Comparison of ENCODE assay signal across 26 cellular contexts in genomic region chr1:84350104-84350503, GRCh38. TPM values are rescaled to one million over a fixed set of nuclear protein-coding genes. Genes with fewer than 3 reads are reported as not detected.
"Had no signal": no experiment of that assay in that cellular context is flagged by ENCODE, and none has a peak within 500 bp of the region (broad histone marks: within the 10 kb centered on the region; RNA-seq: fewer than 3 reads in every experiment).

No MANE protein-coding gene starts in this region.

- H3K27me3 ChIP-seq: adrenal gland, breast epithelium had no signal

- H3K4me1 ChIP-seq: breast epithelium had no signal

- H3K4me3 ChIP-seq: adrenal gland, breast epithelium had no signal

- H3K4me2 ChIP-seq: SK-N-SH had no signal

- H3K36me3 ChIP-seq: adrenal gland, breast epithelium, WERI-Rb-1 had no signal

- H3K4me1 Mint-ChIP-seq: activated CD4-positive, alpha-beta T cell treated with anti-CD3 and anti-CD28 coated beads for 36 hours; activated naive CD8-positive, alpha-beta T cell treated with anti-CD3 and anti-CD28 coated beads, Interleukin-2, amount 10 ng/mL, durations not matched to agents 7 days and 5 days had no signal

- H3K36me3 Mint-ChIP-seq: activated naive CD8-positive, alpha-beta T cell treated with anti-CD3 and anti-CD28 coated beads, Interleukin-2, amount 10 ng/mL, durations not matched to agents 7 days and 5 days had no signal

- H3K27ac Mint-ChIP-seq: activated CD4-positive, alpha-beta T cell treated with anti-CD3 and anti-CD28 coated beads for 36 hours; activated CD8-positive, alpha-beta T cell treated with anti-CD3 and anti-CD28 coated beads for 36 hours; activated naive CD8-positive, alpha-beta T cell treated with anti-CD3 and anti-CD28 coated beads, Interleukin-2, amount 10 ng/mL, durations not matched to agents 7 days and 5 days had no signal

- ATAC-seq: activated CD4-positive, alpha-beta T cell treated with anti-CD3 and anti-CD28 coated beads for 36 hours; activated CD8-positive, alpha-beta T cell treated with anti-CD3 and anti-CD28 coated beads for 36 hours; Panc1; Right ventricle myocardium inferior had no signal

- H3K27me3 Mint-ChIP-seq: activated CD4-positive, alpha-beta T cell treated with anti-CD3 and anti-CD28 coated beads for 36 hours; activated naive CD8-positive, alpha-beta T cell treated with anti-CD3 and anti-CD28 coated beads, Interleukin-2, amount 10 ng/mL, durations not matched to agents 7 days and 5 days had no signal

- H3K4me3 Mint-ChIP-seq: activated CD4-positive, alpha-beta T cell treated with anti-CD3 and anti-CD28 coated beads for 36 hours; activated CD8-positive, alpha-beta T cell treated with anti-CD3 and anti-CD28 coated beads for 36 hours; activated naive CD8-positive, alpha-beta T cell treated with anti-CD3 and anti-CD28 coated beads, Interleukin-2, amount 10 ng/mL, durations not matched to agents 7 days and 5 days had no signal

- H3K27ac ChIP-seq: adrenal gland, breast epithelium, WERI-Rb-1 had no signal

- H3K9me3 Mint-ChIP-seq: activated CD8-positive, alpha-beta T cell treated with anti-CD3 and anti-CD28 coated beads for 36 hours; activated naive CD8-positive, alpha-beta T cell treated with anti-CD3 and anti-CD28 coated beads, Interleukin-2, amount 10 ng/mL, durations not matched to agents 7 days and 5 days had no signal

- H3K9ac ChIP-seq: SK-N-SH had no signal

- DNase-seq: activated CD4-positive, alpha-beta T cell treated with anti-CD3 and anti-CD28 coated beads for 36 hours; activated CD4-positive, alpha-beta T cell treated with anti-CD3 and anti-CD28 coated beads, Interleukin-2, amount 50 U/mL, for 1 hour; activated CD8-positive, alpha-beta memory T cell treated with anti-CD3 and anti-CD28 coated beads, Interleukin-2, amount 50 U/mL, for 4 hours; activated CD8-positive, alpha-beta T cell treated with anti-CD3 and anti-CD28 coated beads for 36 hours; activated naive CD4-positive, alpha-beta T cell treated with anti-CD3 and anti-CD28 coated beads, Interleukin-2, amount 50 U/mL, for 16 hours; activated naive CD8-positive, alpha-beta T cell treated with anti-CD3 and anti-CD28 coated beads, Interleukin-2, amount 10 ng/mL, durations not matched to agents 7 days and 5 days; adrenal gland; aorta; central memory CD4-positive, alpha-beta T cell; NCI-H1048; NCI-H1930; NCI-H2171; NCI-H2227 treated with DMSO at 0.1 percent for 48 hours; NCI-H510A; NCI-H526 treated with DMSO at 0.1 percent for 48 hours; NCI-H82; OCI-M1; RPMI8226; SK-N-SH; T-helper 1 cell; WERI-Rb-1 had no signal

RNA-seq across cellular contexts. Expression of gene DNASE2B, which starts 48.2 kb away (rescaled TPM):
- total RNA-seq: activated CD4-positive, alpha-beta T cell treated with anti-CD3 and anti-CD28 coated beads for 36 hours; activated CD8-positive, alpha-beta T cell treated with anti-CD3 and anti-CD28 coated beads for 36 hours; activated naive CD8-positive, alpha-beta T cell treated with anti-CD3 and anti-CD28 coated beads, Interleukin-2, amount 10 ng/mL, durations not matched to agents 7 days and 5 days; aorta; M059J; Right ventricle myocardium inferior; T-helper 2 cell treated with Interferon-gamma antibody and Interleukin-4, amounts not matched to agents 100 ng/mL and 5 ng/mL, for 36 hours had no signal

RNA-seq across cellular contexts. Expression of gene SAMD13, which starts 48.6 kb away (rescaled TPM):
- total RNA-seq: T-helper 2 cell treated with Interferon-gamma antibody and Interleukin-4, amounts not matched to agents 100 ng/mL and 5 ng/mL, for 36 hours had no signal
